Comparison of ENCODE assay signal across 25 cellular contexts in the genomic region with DNA sequence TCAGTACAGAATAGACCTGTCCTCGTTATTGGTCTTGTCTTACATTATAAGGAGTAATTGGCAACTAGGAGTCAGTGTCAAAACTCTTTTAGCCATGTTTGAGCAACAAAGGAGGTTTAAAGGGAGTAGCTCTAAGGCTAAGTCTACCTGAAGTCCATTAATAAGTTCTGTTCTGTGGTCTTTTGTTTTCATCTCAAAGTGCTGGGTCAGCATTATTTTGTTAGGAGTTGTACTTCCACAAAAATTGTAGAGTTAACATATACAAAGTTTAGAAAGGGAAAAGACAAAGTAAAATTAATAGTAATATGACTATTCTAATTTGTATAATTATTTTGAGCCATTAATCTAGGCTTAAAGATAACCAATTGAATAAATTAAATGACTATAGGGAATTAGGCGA.
"Had no signal": no experiment of that assay in that cellular context is flagged by ENCODE, and none has a peak within 500 bp of the region (broad histone marks: within the 10 kb centered on the region; RNA-seq: fewer than 3 reads in every experiment).

No MANE protein-coding gene starts in this region.

- H3K36me3 ChIP-seq: esophagus muscularis mucosa, gastroesophageal sphincter, heart right ventricle, left lung, lower lobe of right lung had no signal

- H3K4me3 ChIP-seq: coronary artery, dorsolateral prefrontal cortex, esophagus muscularis mucosa, gastroesophageal sphincter, heart right ventricle, left lung, lower lobe of right lung, mucosa of descending colon had no signal

- H3K27ac ChIP-seq: coronary artery, dorsolateral prefrontal cortex, esophagus muscularis mucosa, foreskin keratinocyte, gastroesophageal sphincter, heart right ventricle, left lung, lower lobe of right lung had no signal

- FAIRE-seq: colon, endothelial cell of umbilical vein, frontal cortex, islet of Langerhans, keratinocyte had no signal

- H3K27me3 ChIP-seq: dorsolateral prefrontal cortex, esophagus muscularis mucosa, gastroesophageal sphincter, heart right ventricle, left lung had no signal

- DNase-seq: dermis blood vessel endothelial cell; dorsolateral prefrontal cortex; effector CD8-positive, alpha-beta T cell; effector memory CD8-positive, alpha-beta T cell; endodermal cell; foreskin keratinocyte; glutamatergic neuron; head of caudate nucleus; heart right ventricle; hippocampal formation; left cardiac atrium; left lung; left ventricle myocardium superior; lower lobe of right lung; mesenchymal stem cell; mucosa of descending colon; naive B cell had no signal

- ATAC-seq: effector memory CD8-positive, alpha-beta T cell; foreskin keratinocyte; gastroesophageal sphincter; heart right ventricle; left cardiac atrium; left lung; left ventricle myocardium superior; lower lobe of right lung; mucosa of descending colon had no signal

- H3K9me3 ChIP-seq: esophagus muscularis mucosa, gastroesophageal sphincter, left lung, lower lobe of right lung, mucosa of descending colon had no signal

- H3K4me1 ChIP-seq: esophagus muscularis mucosa, foreskin keratinocyte, gastroesophageal sphincter, heart right ventricle, left lung, lower lobe of right lung had no signal
